17 cellular contexts compared by ENCODE assay signal in genomic region chr15:81225161-81225671, GRCh38. TPM values are rescaled to one million over a fixed set of nuclear protein-coding genes. Genes with fewer than 3 reads are reported as not detected.
DNase-seq lines count a peak whose midpoint lies in the region; ATAC-seq, FAIRE-seq and TF ChIP-seq lines count a peak whose summit lies in the region.
"Had no signal": no experiment of that assay in that cellular context is flagged by ENCODE, and none has a peak within 500 bp of the region (broad histone marks: within the 10 kb centered on the region; RNA-seq: fewer than 3 reads in every experiment).

No MANE protein-coding gene starts in this region.

- no peaks in the 10 kb centered on the region for H3K79me2 ChIP-seq in HepG2 (ENCODE audit: insufficient read depth, low read length)

- TF ChIP-seq EP300 in HepG2 (IDR thresholded peaks at IDR 0.05; ENCODE audit: low read depth in 2 of 2, low read length in 2 of 2) (no peak), HepG2 (CRISPR knock-in tag; IDR thresholded peaks at IDR 0.05; ENCODE audit: borderline replicate concordance) (no peak)

- no peak overlapping the region for H3K27ac ChIP-seq in right lobe of liver
- H3K27ac ChIP-seq in HepG2 (ENCODE audit: extremely low read length, insufficient read depth, low read length) = no peak overlapping the region
- H3K27ac ChIP-seq in heart right ventricle = peak overlapping the region; percentile 19 to 88 (median 62)
- peak overlapping the region in 1 of 2 donors; percentile 83 for H3K27ac ChIP-seq in coronary artery
- H3K27ac ChIP-seq: foreskin keratinocyte, SJSA1 had no signal

- WGBS in right lobe of liver (ENCODE audit: insufficient coverage, low coverage, low lambda C conversion rate, missing lambda C conversion rate) = 90% methylated on average over 2 of the region's 10 CpGs
- WGBS in HepG2 (ENCODE audit: low lambda C conversion rate) = 20% methylated on average over 7 of the region's 10 CpGs
- WGBS in heart right ventricle, 2 donors = 69 to 72% methylated on average over 10 of the region's 10 CpGs

- H3K36me3 ChIP-seq in right lobe of liver = no peaks in the 10 kb centered on the region
- no peaks in the 10 kb centered on the region for H3K36me3 ChIP-seq in HepG2 (replicated peaks in 1 of 2; ENCODE audit: control insufficient read depth in 1 of 2, insufficient read depth in 2 of 2, low read length in 2 of 2)
- H3K36me3 ChIP-seq in heart right ventricle = peaks cover 0 to 6% (median 0%) of the 10 kb centered on the region in 9 donors
- H3K36me3 ChIP-seq: SJSA1 had no signal

- DNase-seq in right lobe of liver (peak in 2 of 3 donors; percentile 34 to 59), HepG2 (ENCODE audit: low spot score) (no peak), heart right ventricle (peak; percentile 55 to 58), posterior vena cava (ENCODE audit: low spot score) (peak; percentile 89), NCI-H526 (lab: John Stamatoyannopoulos, UW) (no peak), frontal cortex (ENCODE audit: low spot score in 2 of 2) (no peak), coronary artery (ENCODE audit: low spot score) (no peak), inferior parietal cortex (ENCODE audit: extremely low spot score) (no peak)
- DNase-seq: activated CD8-positive, alpha-beta T cell treated with anti-CD3 and anti-CD28 coated beads for 36 hours; dermis blood vessel endothelial cell; H7; naive thymus-derived CD8-positive, alpha-beta T cell; NCI-H1694 treated with DMSO at 0.1 percent for 48 hours; stimulated activated naive CD8-positive, alpha-beta T cell treated with anti-CD3 and anti-CD28 coated beads, Interleukin-15, Interleukin-2, amounts not matched to agents 100 U/mL and 50 U/mL, for 24 hours had no signal

- H3K4me2 ChIP-seq in HepG2 (ENCODE audit: low read depth, low read length) = no peak overlapping the region

- CTCF ChIA-PET in HepG2 (lab: Yijun Ruan, JAX; ENCODE audit: low intra/inter-chr PET ratio, low total read pairs) = no interaction called here

- in situ Hi-C loops in HepG2 (cut with HindIII; ENCODE audit: extremely low pct_ligation_motif_present, low pct_unique_long_range_greater_than_20kb) = no loop called here

- no peak overlapping the region for H3K4me3 ChIP-seq in right lobe of liver
- no peak overlapping the region for H3K4me3 ChIP-seq in HepG2 (replicated peaks in 1 of 3; ENCODE audit: insufficient read depth in 1 of 3, low read depth in 2 of 3, low read length in 3 of 3)
- no peak overlapping the region for H3K4me3 ChIP-seq in heart right ventricle
- no peak overlapping the region for H3K4me3 ChIP-seq in coronary artery
- H3K4me3 ChIP-seq: SJSA1 had no signal

- BruUV-seq in HepG2 (replicated peaks; lab: Mats Ljungman, UMichigan) = no TSS peak

- H3K9me3 ChIP-seq in right lobe of liver (no peaks in the 10 kb centered on the region), HepG2 (ENCODE audit: low read length) (no peaks in the 10 kb centered on the region), heart right ventricle (no peaks in the 10 kb centered on the region)
- H3K9me3 ChIP-seq: SJSA1 had no signal

- no peak for TF ChIP-seq RAD21 in HepG2 (CRISPR knock-in tag; IDR thresholded peaks at IDR 0.05)

- intact Hi-C loops in right lobe of liver (cut with DNase I) = no loop called here
- intact Hi-C loops in HepG2 (cut with micrococcal nuclease; ENCODE audit: unreplicated experiment) = no loop called here
- intact Hi-C loops in heart right ventricle (cut with DNase I) = no loop called here
- intact Hi-C loops in posterior vena cava (cut with DNase I) = no loop called here

- H3K9ac ChIP-seq in HepG2 (ENCODE audit: insufficient read depth, low read depth, low read length) = no peak overlapping the region

- POLR2A ChIA-PET in HepG2 (lab: Yijun Ruan, JAX) = no interaction called here

- TF ChIP-seq POLR2A in right lobe of liver (IDR thresholded peaks at IDR 0.05) (no peak), HepG2 (IDR thresholded peaks at IDR 0.05; ENCODE audit: insufficient read depth in 1 of 2, low read depth in 2 of 2, low read length in 2 of 2) (no peak)

- no peak overlapping the region for H2AFZ ChIP-seq in HepG2 (ENCODE audit: low read length)

- H3K4me1 ChIP-seq in right lobe of liver (no peaks in the 10 kb centered on the region), HepG2 (ENCODE audit: insufficient read depth, low read length) (no peaks in the 10 kb centered on the region), heart right ventricle (peaks cover 2 to 48% (median 34%) of the 10 kb centered on the region in 9 donors)
- H3K4me1 ChIP-seq: foreskin keratinocyte, SJSA1 had no signal

- peak; percentile 42 to 77 (median 59) for ATAC-seq in right lobe of liver
- ATAC-seq in HepG2 = no peak
- peak; percentile 58 to 77 (median 69) for ATAC-seq in heart right ventricle
- ATAC-seq: activated CD8-positive, alpha-beta T cell treated with anti-CD3 and anti-CD28 coated beads for 36 hours; foreskin keratinocyte; naive thymus-derived CD8-positive, alpha-beta T cell; stimulated activated naive CD8-positive, alpha-beta T cell treated with anti-CD3 and anti-CD28 coated beads, Interleukin-15, Interleukin-2, amounts not matched to agents 100 U/mL and 50 U/mL, for 24 hours had no signal

- TF ChIP-seq CTCF in right lobe of liver (IDR thresholded peaks at IDR 0.05) (no peak), HepG2 (CRISPR knock-in tag; IDR thresholded peaks at IDR 0.05) (no peak), heart right ventricle (IDR thresholded peaks at IDR 0.05) (no peak), coronary artery (IDR thresholded peaks at IDR 0.05) (no peak)

- H3K27me3 ChIP-seq in right lobe of liver (no peaks in the 10 kb centered on the region), HepG2 (ENCODE audit: control insufficient read depth in 1 of 2, insufficient read depth in 2 of 2, low read length in 2 of 2) (no peaks in the 10 kb centered on the region), heart right ventricle (peaks cover 0 to 4% (median 0%) of the 10 kb centered on the region in 7 donors)
- H3K27me3 ChIP-seq: foreskin keratinocyte, SJSA1 had no signal

- FAIRE-seq in HepG2 (lab: Jason Lieb, UNC) (no peak), frontal cortex (lab: Jason Lieb, UNC) (no peak)
- FAIRE-seq: islet of Langerhans had no signal

- no peaks in the 10 kb centered on the region for H4K20me1 ChIP-seq in HepG2 (ENCODE audit: insufficient read depth, low read length)

TF ChIP-seq in HepG2, 621 proteins besides CTCF, POLR2A, EP300 and RAD21 (continues in another document):
- TF ChIP-seq ZBTB7A (CRISPR knock-in tag; IDR thresholded peaks at IDR 0.05) (no peak), EED (CRISPR knock-in tag; IDR thresholded peaks at IDR 0.05) (no peak), JARID2 (CRISPR knock-in tag; IDR thresholded peaks at IDR 0.05; ENCODE audit: insufficient replicate concordance) (no peak)

RNA-seq across cellular contexts. Expression of gene IL16, which starts 28.5 kb away (rescaled TPM):
- total RNA-seq in right lobe of liver (1 to 10 TPM; 2.0 to 6.8 (median 3.2) TPM), HepG2 (2016; rRNA removed; fragmentation: Illumina TruSeq; extraction: Trizol) (not detected in 2 replicates), heart right ventricle (10 to 100 TPM in 1 of 10 donors, 1 to 10 TPM in 9; 3.3 to 13.1 (median 4.1) TPM), posterior vena cava (10 to 100 TPM; 12.1 to 21.8 TPM), frontal cortex (0.82 TPM)
- not detected in 2 replicates for total RNA-seq in HepG2 (2016; cell fraction: cytosol; rRNA removed; fragmentation: Illumina TruSeq; extraction: Trizol; ENCODE audit: low read depth)
- not detected in 2 replicates for total RNA-seq in HepG2 (2016; cell fraction: insoluble cytoplasmic fraction; rRNA removed; fragmentation: Illumina TruSeq; extraction: Trizol)
- not detected in 2 replicates for total RNA-seq in HepG2 (2016; cell fraction: membrane; rRNA removed; fragmentation: Illumina TruSeq; extraction: Trizol)
- total RNA-seq in HepG2 (2016; cell fraction: nucleus; rRNA removed; fragmentation: Illumina TruSeq; extraction: Trizol) = not detected in 2 replicates
- polyA plus RNA-seq in HepG2 (2011; rRNA removed) (0.03 TPM in 2 replicates), heart right ventricle (1 to 10 TPM; 4.3 to 4.9 TPM)
- 0.01 and 0.05 TPM in 2 replicates for polyA plus RNA-seq in HepG2 (2011; cell fraction: cytosol; rRNA removed)
- polyA plus RNA-seq in HepG2 (2011; cell fraction: nucleus; rRNA removed) = 0.24 and 0.50 TPM in 2 replicates
- 0.04 TPM in 2 replicates for polyA plus RNA-seq in HepG2 (2012)
- not detected in 2 replicates for polyA plus RNA-seq in HepG2 (2016; cell fraction: cytosol; fragmentation: Illumina TruSeq; extraction: Trizol; ENCODE audit: low read depth)
- not detected in 2 replicates for polyA plus RNA-seq in HepG2 (2016; cell fraction: insoluble cytoplasmic fraction; fragmentation: Illumina TruSeq; extraction: Trizol; ENCODE audit: low read depth)
- polyA plus RNA-seq in HepG2 (2016; cell fraction: membrane; fragmentation: Illumina TruSeq; extraction: Trizol; ENCODE audit: low read depth) = not detected in 2 replicates
- not detected in 2 replicates for polyA plus RNA-seq in HepG2 (2016; cell fraction: nucleus; fragmentation: Illumina TruSeq; extraction: Trizol; ENCODE audit: insufficient read depth, low read depth)
- polyA minus RNA-seq in HepG2 (2011; rRNA and poly(A)+ RNA removed; ENCODE audit: low replicate concordance) = 0.47 TPM in 1 of 2 replicates, not detected in the other
- polyA minus RNA-seq in HepG2 (2011; cell fraction: cytosol; rRNA and poly(A)+ RNA removed) = not detected in 2 replicates
- not detected in 2 replicates for polyA minus RNA-seq in HepG2 (2011; cell fraction: nucleus; rRNA and poly(A)+ RNA removed)
- total RNA-seq: H7, SJSA1 had no signal
- polyA plus RNA-seq: foreskin keratinocyte had no signal

Comparison
In these comparisons a context has a peak if more than half of its experiments do, and no peak if none do; other contexts are left out.
1. DNase-seq: peak in right lobe of liver (2 of 3), heart right ventricle (2 of 2) and posterior vena cava (single experiment); none in HepG2 (single experiment), NCI-H526 (0 of 2), frontal cortex (0 of 2), coronary artery (single experiment) and inferior parietal cortex (single experiment).
2. H3K27ac ChIP-seq: peak in heart right ventricle (10 of 10); none in right lobe of liver (0 of 3) and HepG2 (single experiment).